18 cellular contexts compared by ENCODE assay signal in the genomic region with DNA sequence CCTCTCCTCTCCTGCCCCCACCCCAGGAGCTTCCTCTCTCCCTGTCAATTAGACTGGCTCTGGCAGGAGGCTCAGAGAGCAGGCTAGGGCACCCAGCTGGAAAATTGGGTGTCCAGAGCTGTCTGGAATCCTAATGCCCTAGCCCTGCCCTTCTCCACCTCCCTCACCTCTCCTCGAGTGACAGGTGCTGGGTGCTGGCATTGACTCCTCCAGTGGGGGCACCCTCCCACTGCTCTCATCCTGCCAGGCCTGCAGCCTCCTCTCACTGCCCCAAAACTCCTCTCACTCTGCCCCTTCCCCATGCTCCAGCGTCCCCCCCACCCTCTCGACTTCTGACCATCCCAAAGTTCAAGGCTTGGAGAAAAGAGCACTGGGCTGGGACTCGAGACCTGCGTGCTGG.
DNase-seq lines count a peak whose midpoint lies in the region; ATAC-seq and TF ChIP-seq lines count a peak whose summit lies in the region.
"Had no signal": no experiment of that assay in that cellular context is flagged by ENCODE, and none has a peak within 500 bp of the region (broad histone marks: within the 10 kb centered on the region; RNA-seq: fewer than 3 reads in every experiment).

No MANE protein-coding gene starts in this region.

- H2BK5ac ChIP-seq in neuronal stem cell (ENCODE audit: low read length): no peak overlapping the region

- ATAC-seq in HG03097 (IDR thresholded peaks at IDR 0.05; ENCODE audit: low FRiP score, unreplicated experiment): no peak
- ATAC-seq: Right ventricle myocardium inferior had no signal

- in situ Hi-C loops in Caki2 (cut with HindIII; ENCODE audit: low pct_unique_long_range_greater_than_20kb, low sequenced_read_pairs): no loop called here

- H3K23ac ChIP-seq in neuronal stem cell (ENCODE audit: low read depth, low read length, poor library complexity): no peak overlapping the region

- TF ChIP-seq CTCF in GM12875 (IDR thresholded peaks at IDR 0.05; ENCODE audit: borderline replicate concordance, insufficient read depth, low read depth, low read length) (0 out of 2 replicates have a peak, but pooled peaks have one; percentile 3), WERI-Rb-1 (IDR thresholded peaks at IDR 0.05; ENCODE audit: low read depth, low read length) (peak; percentile 27; the same call in 1 of the 2 replicates), chondrocyte (IDR thresholded peaks at IDR 0.05) (no peak)

- no peak overlapping the region for H3K4me2 ChIP-seq in neuronal stem cell (ENCODE audit: insufficient read depth, low read length, poor library complexity, severe bottlenecking)

- peaks cover 23% of the 10 kb centered on the region for H3K27me3 Mint-ChIP-seq in chondrocyte (ENCODE audit: low read depth)

- H2BK12ac ChIP-seq in neuronal stem cell (ENCODE audit: low read length): no peak overlapping the region

- H2BK120ac ChIP-seq in neuronal stem cell (ENCODE audit: low read depth, low read length): no peak overlapping the region

- DNase-seq in Caki2 (ENCODE audit: low read depth) (peak; percentile 25), WERI-Rb-1 (no peak), neuronal stem cell (ENCODE audit: low spot score) (no peak), chondrocyte (ENCODE audit: low spot score) (no peak), amniotic stem cell (lab: John Stamatoyannopoulos, UW) (no peak)
- DNase-seq: Caco-2; CD4-positive, alpha-beta memory T cell; GDM1; Kasumi-1; NCI-H1417; NCI-H1694 treated with DMSO at 0.1 percent for 48 hours; NCI-H2081 treated with DMSO at 0.1 percent for 48 hours; NCI-H510A; NCI-H748 treated with DMSO at 0.1 percent for 48 hours had no signal

- H3K4me3 Mint-ChIP-seq in chondrocyte (ENCODE audit: unreplicated experiment): no peak overlapping the region
- H3K4me3 Mint-ChIP-seq: CD4-positive, alpha-beta memory T cell; T-helper 1 cell treated with Interleukin-12 subunit alpha and Interleukin-12 subunit beta and Interleukin-4 antibody, amounts not matched to agents 30 μg/mL and 1 μg/mL, for 36 hours had no signal

- no peak overlapping the region for H3K4ac ChIP-seq in neuronal stem cell (ENCODE audit: low read length)

- no peak overlapping the region for H2AK5ac ChIP-seq in neuronal stem cell (ENCODE audit: low read depth, low read length)

- H3K18ac ChIP-seq in neuronal stem cell (ENCODE audit: low read length): no peak overlapping the region

- H3K36me3 Mint-ChIP-seq in chondrocyte (ENCODE audit: low read depth): no peaks in the 10 kb centered on the region
- H3K36me3 Mint-ChIP-seq: CD4-positive, alpha-beta memory T cell had no signal

- H3K27ac Mint-ChIP-seq in chondrocyte (ENCODE audit: unreplicated experiment): no peak overlapping the region
- H3K27ac Mint-ChIP-seq: CD4-positive, alpha-beta memory T cell; T-helper 1 cell treated with Interleukin-12 subunit alpha and Interleukin-12 subunit beta and Interleukin-4 antibody, amounts not matched to agents 30 μg/mL and 1 μg/mL, for 36 hours had no signal

- no peak overlapping the region for H2AFZ ChIP-seq in neuronal stem cell (ENCODE audit: low read length)

- H3K4me1 Mint-ChIP-seq in chondrocyte (ENCODE audit: low read depth): no peaks in the 10 kb centered on the region

- no peak overlapping the region for H2BK15ac ChIP-seq in neuronal stem cell (ENCODE audit: low read length)

- H3K4me1 ChIP-seq in neuronal stem cell (ENCODE audit: control insufficient read depth in 2 of 2, insufficient read depth in 1 of 2, low read depth in 1 of 2, low read length in 2 of 2): no peaks in the 10 kb centered on the region

- no CpG with 5 or more reads among the region's 5 CpGs for WGBS in neuronal stem cell (ENCODE audit: extremely low coverage in 2 of 2, insufficient read length in 2 of 2, insufficient replicate concordance in 1 of 2), 2 donors

- no peak overlapping the region for H3K27ac ChIP-seq in WERI-Rb-1
- no peak overlapping the region for H3K27ac ChIP-seq in neuronal stem cell (replicated peaks; ENCODE audit: low read length)

- H4K8ac ChIP-seq in neuronal stem cell (ENCODE audit: low read depth, low read length): no peak overlapping the region

- H3K9ac ChIP-seq in neuronal stem cell (ENCODE audit: low read depth, low read length, poor library complexity): peak overlapping the region; percentile 13

- H3K9me3 ChIP-seq in WERI-Rb-1 (ENCODE audit: severe bottlenecking) (no peaks in the 10 kb centered on the region), neuronal stem cell (replicated peaks in 1 of 2; ENCODE audit: control insufficient read depth in 2 of 2, insufficient read depth in 1 of 2, low read depth in 1 of 2, low read length in 2 of 2) (no peaks in the 10 kb centered on the region)
- H3K9me3 ChIP-seq: Caco-2 had no signal

- H4K91ac ChIP-seq in neuronal stem cell (ENCODE audit: low read depth, low read length, poor library complexity): no peak overlapping the region

- H3K27me3 ChIP-seq in WERI-Rb-1 (ENCODE audit: insufficient read depth, low read depth, severe bottlenecking) (no peaks in the 10 kb centered on the region), neuronal stem cell (ENCODE audit: control insufficient read depth in 3 of 3, insufficient read depth in 3 of 3, low read depth in 1 of 3, low read length in 3 of 3) (peaks cover 0 to 75% (median 0%) of the 10 kb centered on the region in 3 experiments)

- no peaks in the 10 kb centered on the region for H3K9me3 Mint-ChIP-seq in chondrocyte (ENCODE audit: low read depth)
- H3K9me3 Mint-ChIP-seq: T-helper 1 cell treated with Interleukin-12 subunit alpha and Interleukin-12 subunit beta and Interleukin-4 antibody, amounts not matched to agents 30 μg/mL and 1 μg/mL, for 36 hours had no signal

- no peak overlapping the region for H3K4me3 ChIP-seq in GM12875 (ENCODE audit: low read depth, low read length)
- no peak overlapping the region for H3K4me3 ChIP-seq in WERI-Rb-1 (ENCODE audit: low read depth, low read length)
- no peak overlapping the region for H3K4me3 ChIP-seq in neuronal stem cell (ENCODE audit: low read length in 2 of 2)

- no peak overlapping the region for H3K14ac ChIP-seq in neuronal stem cell (ENCODE audit: low read length)

- H3K36me3 ChIP-seq in WERI-Rb-1 (no peaks in the 10 kb centered on the region), neuronal stem cell (replicated peaks in 1 of 2; ENCODE audit: control insufficient read depth in 2 of 2, insufficient read depth in 2 of 2, low read length in 2 of 2) (no peaks in the 10 kb centered on the region)

- peaks cover 1% of the 10 kb centered on the region for H3K79me1 ChIP-seq in neuronal stem cell (ENCODE audit: low read depth, low read length)
